ENCODE assay signal across 16 cellular contexts in genomic region chr22:32661737-32662586, GRCh38.
DNase-seq lines count a peak whose midpoint lies in the region; TF ChIP-seq lines count a peak whose summit lies in the region.
"Had no signal": no experiment of that assay in that cellular context is flagged by ENCODE, and none has a peak within 500 bp of the region (broad histone marks: within the 10 kb centered on the region; RNA-seq: fewer than 3 reads in every experiment).

No MANE protein-coding gene starts in this region.

- in situ Hi-C loops in SK-MEL-5 (cut with HindIII; ENCODE audit: low pct_unique_long_range_greater_than_20kb, low sequenced_read_pairs) = loop anchor here (25.0 kb wide), 1 partner anchor 125 kb away; no protein-coding TSS in a partner anchor

- peak overlapping the region; percentile 51 for H3K4me2 ChIP-seq in osteoblast (ENCODE audit: insufficient read depth, low read length)
- H3K4me2 ChIP-seq: BLaER1 had no signal

- no peaks in the 10 kb centered on the region for H3K9me3 ChIP-seq in osteoblast (ENCODE audit: low read depth, low read length)
- H3K9me3 ChIP-seq: BLaER1 had no signal

- H2AFZ ChIP-seq in osteoblast (ENCODE audit: low read length) = no peak overlapping the region

- peaks cover 34% of the 10 kb centered on the region for H3K4me1 ChIP-seq in osteoblast (ENCODE audit: insufficient read depth, low read length)

- TF ChIP-seq CTCF in fibroblast of mammary gland (conservative IDR thresholded peaks at IDR 0.05; ENCODE audit: control insufficient read depth, insufficient read depth, low read depth, low read length) = no peak
- no peak for TF ChIP-seq CTCF in osteoblast (IDR thresholded peaks at IDR 0.05; ENCODE audit: extremely low read depth, low read depth, low read length)

- H3K79me2 ChIP-seq in osteoblast (ENCODE audit: insufficient read depth, low read length) = no peaks in the 10 kb centered on the region

- H3K27ac ChIP-seq in osteoblast (ENCODE audit: low read depth, low read length) = peak overlapping the region; percentile 75
- H3K27ac ChIP-seq: BLaER1 had no signal

- H4K20me1 ChIP-seq in osteoblast (ENCODE audit: insufficient read depth, low read length) = no peaks in the 10 kb centered on the region
- H4K20me1 ChIP-seq: BLaER1 had no signal

- no peaks in the 10 kb centered on the region for H3K27me3 ChIP-seq in osteoblast (ENCODE audit: insufficient read depth, low read length)
- H3K27me3 ChIP-seq: BLaER1 had no signal

- no peaks in the 10 kb centered on the region for H3K36me3 ChIP-seq in osteoblast (ENCODE audit: insufficient read depth, low read length)
- H3K36me3 ChIP-seq: BLaER1 had no signal

- H3K4me3 ChIP-seq in fibroblast of mammary gland (ENCODE audit: control insufficient read depth, low read depth, low read length) (no peak overlapping the region), osteoblast (ENCODE audit: insufficient read depth, low read length) (peak overlapping the region; percentile 4)
- H3K4me3 ChIP-seq: BLaER1 had no signal

- DNase-seq in COLO829 (ENCODE audit: low spot score) (peak; percentile 81), SK-MEL-5 (ENCODE audit: low read depth, low spot score) (peak; percentile 50), fibroblast of mammary gland (ENCODE audit: low read depth) (peak; percentile 55), osteoblast (ENCODE audit: insufficient read length, low spot score, missing footprints) (peak; percentile 82), C1 segment of cervical spinal cord (lab: John Stamatoyannopoulos, UW) (no peak), retina (no peak), iPS-NIHi11 (ENCODE audit: low spot score) (no peak)
- DNase-seq in stimulated activated CD4-positive, alpha-beta T cell treated with anti-CD3 and anti-CD28 coated beads, Interleukin-4, amount 100 ng/mL, for 24 hours = no peak
- DNase-seq: activated CD4-positive, alpha-beta memory T cell treated with anti-CD3 and anti-CD28 coated beads, Interleukin-2, amount 10 ng/mL, durations not matched to agents 7 days and 5 days; activated T-cell treated with anti-CD3 and anti-CD28 coated beads, Interleukin-2, amount 50 U/mL, for 72 hours; MM.1S; natural killer cell; NCI-H2029; NCI-H526 treated with DMSO at 0.1 percent for 48 hours; OCI-M1 had no signal

Comparison
In these comparisons a context has a peak if more than half of its experiments do, and no peak if none do; other contexts are left out.
1. DNase-seq: peak in COLO829 (single experiment), SK-MEL-5 (single experiment), fibroblast of mammary gland (single experiment) and osteoblast (single experiment); none in C1 segment of cervical spinal cord (0 of 14), retina (single experiment), iPS-NIHi11 (single experiment) and stimulated activated CD4-positive, alpha-beta T cell treated with anti-CD3 and anti-CD28 coated beads, Interleukin-4, amount 100 ng/mL, for 24 hours (single experiment).